In the genomic region with DNA sequence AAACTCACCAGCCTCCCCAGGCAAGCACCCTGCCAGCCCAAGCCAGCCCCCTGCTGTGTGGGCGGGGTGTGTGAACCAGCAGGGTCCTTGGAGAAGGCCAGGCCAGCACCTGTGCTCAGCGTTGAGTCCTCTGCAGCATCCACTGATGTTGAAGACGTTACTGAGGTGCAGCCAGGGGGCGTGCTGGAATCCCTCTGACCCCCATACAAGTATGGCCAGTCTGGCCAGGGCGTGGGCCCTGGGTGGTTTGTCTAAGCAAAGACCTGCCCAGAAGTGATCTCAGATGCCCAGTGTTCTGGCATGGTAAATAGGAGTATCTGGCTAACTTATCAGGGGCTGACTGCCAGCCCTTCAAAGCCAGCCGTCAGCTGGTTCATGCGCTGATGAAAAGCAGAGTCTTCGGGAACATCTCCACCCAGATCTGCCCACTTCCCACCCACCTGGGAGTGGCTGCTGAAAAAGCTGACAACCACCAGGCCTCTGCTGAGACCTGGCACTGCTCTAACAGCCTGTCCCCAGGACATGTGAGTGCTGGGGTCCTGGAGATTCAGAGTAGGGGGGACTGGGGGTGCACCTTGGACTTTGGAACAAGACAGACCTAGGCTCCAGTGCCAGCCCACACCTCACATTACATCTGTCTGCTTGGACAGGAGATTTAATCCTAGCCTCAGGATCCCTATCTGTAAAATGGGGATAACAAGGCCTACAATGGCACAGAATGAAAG, we compare ENCODE assay signal across 8 cellular contexts. TPM values are rescaled to one million over a fixed set of nuclear protein-coding genes. Genes with fewer than 3 reads are reported as not detected.
DNase-seq lines count a peak whose midpoint lies in the region; ATAC-seq and TF ChIP-seq lines count a peak whose summit lies in the region.

No MANE protein-coding gene starts in this region.

- POLR2A ChIA-PET in RWPE1 (lab: Yijun Ruan, JAX; ENCODE audit: low non-redundant PET), result no interaction called here
- POLR2A ChIA-PET in naive thymus-derived CD4-positive, alpha-beta T cell (lab: Charles Lee), result interaction anchor here (0.8 to 3.8 kb wide), 5 partner anchors 11 to 39 kb away, joined by 3 to 16 read pairs (median 7); no protein-coding TSS in a partner anchor

- H3K4me3 Mint-ChIP-seq in naive thymus-derived CD4-positive, alpha-beta T cell, result peak overlapping the region in 9 of 10 donors; percentile 17 to 79 (median 66)

- DNase-seq in AG10803 (ENCODE audit: low read depth) (peak; percentile 32), RWPE1 (ENCODE audit: low spot score) (no peak), epithelial cell of esophagus (ENCODE audit: low read depth) (peak; percentile 50), globus pallidus (ENCODE audit: low spot score) (no peak), dedifferentiated amniotic fluid mesenchymal stem cell (ENCODE audit: extremely low spot score) (no peak)
- DNase-seq in naive thymus-derived CD4-positive, alpha-beta T cell, result peak in 6 of 9 donors; percentile 18 to 42 (median 39)

- H3K4me1 Mint-ChIP-seq in naive thymus-derived CD4-positive, alpha-beta T cell, result peaks cover 16 to 100% (median 93%) of the 10 kb centered on the region in 7 donors

- peak overlapping the region; percentile 95 for H3K27ac ChIP-seq in RWPE1
- H3K27ac ChIP-seq in naive thymus-derived CD4-positive, alpha-beta T cell (ENCODE audit: low read depth, low read length), result peak overlapping the region; percentile 53

- no peak overlapping the region for H3K4me3 ChIP-seq in AG10803 (ENCODE audit: low read length)
- no peak overlapping the region for H3K4me3 ChIP-seq in epithelial cell of esophagus (ENCODE audit: low read length)
- H3K4me3 ChIP-seq in naive thymus-derived CD4-positive, alpha-beta T cell (ENCODE audit: low read length), result no peak overlapping the region

- no peaks in the 10 kb centered on the region for H3K27me3 ChIP-seq in naive thymus-derived CD4-positive, alpha-beta T cell (ENCODE audit: control insufficient read depth in 2 of 2, insufficient read depth in 2 of 2, low read length in 2 of 2)

- H3K9me3 Mint-ChIP-seq in naive thymus-derived CD4-positive, alpha-beta T cell, result peaks cover 0 to 1% (median 0%) of the 10 kb centered on the region in 11 donors

- ATAC-seq in naive thymus-derived CD4-positive, alpha-beta T cell, result peak; percentile 60
- no peak for ATAC-seq in GM19324 (IDR thresholded peaks at IDR 0.05; ENCODE audit: low FRiP score, unreplicated experiment)
- no peak for ATAC-seq in GM21576 (IDR thresholded peaks at IDR 0.05; ENCODE audit: unreplicated experiment)

- intact Hi-C loops in naive thymus-derived CD4-positive, alpha-beta T cell (cut with micrococcal nuclease), result loop anchor here in 1 of 2 donors (1.0 to 2.0 kb wide), 3 partner anchors 15 to 43 kb away; no protein-coding TSS in a partner anchor

- H3K4me1 ChIP-seq in naive thymus-derived CD4-positive, alpha-beta T cell (ENCODE audit: control insufficient read depth in 2 of 2, insufficient read depth in 2 of 2, low read length in 2 of 2), result peaks cover 0 to 80% of the 10 kb centered on the region in 2 donors

- H3K36me3 Mint-ChIP-seq in naive thymus-derived CD4-positive, alpha-beta T cell, result peaks cover 0 to 25% (median 0%) of the 10 kb centered on the region in 5 donors

- peaks cover 0 to 10% (median 0%) of the 10 kb centered on the region in 3 experiments for H3K36me3 ChIP-seq in naive thymus-derived CD4-positive, alpha-beta T cell (ENCODE audit: control insufficient read depth in 2 of 3, insufficient read depth in 3 of 3, low read length in 3 of 3)

- H3K9me3 ChIP-seq in naive thymus-derived CD4-positive, alpha-beta T cell (ENCODE audit: control insufficient read depth in 2 of 3, low read length in 3 of 3), result no peaks in the 10 kb centered on the region

- H3K27ac Mint-ChIP-seq in naive thymus-derived CD4-positive, alpha-beta T cell, result peak overlapping the region in 8 of 9 donors; percentile 68 to 91 (median 85)

- H3K27me3 Mint-ChIP-seq in naive thymus-derived CD4-positive, alpha-beta T cell, result no peaks in the 10 kb centered on the region

- CTCF ChIA-PET in RWPE1 (lab: Yijun Ruan, JAX), result interaction anchor here (0.7 to 1.6 kb wide), 2 partner anchors 152 to 160 kb away, joined by 4 to 5 read pairs; no protein-coding TSS in a partner anchor
- CTCF ChIA-PET in naive thymus-derived CD4-positive, alpha-beta T cell (lab: Charles Lee), result interaction anchor here (1.0 to 1.1 kb wide), 2 partner anchors 19 to 48 kb away, joined by 3 read pairs; no protein-coding TSS in a partner anchor

- TF ChIP-seq CTCF in AG10803 (conservative IDR thresholded peaks at IDR 0.05; ENCODE audit: low read length) (peak; percentile 36; the same call in 1 of the 2 replicates), RWPE1 (conservative IDR thresholded peaks at IDR 0.05; ENCODE audit: low read depth) (no peak; the same call in 1 of the 2 replicates), epithelial cell of esophagus (IDR thresholded peaks at IDR 0.05; ENCODE audit: insufficient read depth, low read depth, low read length, missing control alignments) (peak; percentile 52)

RNA-seq across cellular contexts. Expression of a gene that starts 41.1 kb away (rescaled TPM):
- 100 to 1,000 TPM in 4 of 5 experiments, 10 to 100 TPM in 1; 41.3 to 249 (median 227) TPM for total RNA-seq in naive thymus-derived CD4-positive, alpha-beta T cell
- 100 to 1,000 TPM; 188 to 390 TPM for polyA plus RNA-seq in naive thymus-derived CD4-positive, alpha-beta T cell

Comparison
In these comparisons a context has a peak if more than half of its experiments do, and no peak if none do; other contexts are left out.
1. DNase-seq: peak in AG10803 (single experiment), epithelial cell of esophagus (single experiment) and naive thymus-derived CD4-positive, alpha-beta T cell (6 of 9); none in RWPE1 (single experiment), globus pallidus (single experiment) and dedifferentiated amniotic fluid mesenchymal stem cell (single experiment).